ENCODE assay signal across 10 cellular contexts in genomic region chr17:67830440-67830839, GRCh38. TPM values are rescaled to one million over a fixed set of nuclear protein-coding genes. Genes with fewer than 3 reads are reported as not detected.
DNase-seq lines count a peak whose midpoint lies in the region; ATAC-seq and TF ChIP-seq lines count a peak whose summit lies in the region.
"Had no signal": no experiment of that assay in that cellular context is flagged by ENCODE, and none has a peak within 500 bp of the region (broad histone marks: within the 10 kb centered on the region; RNA-seq: fewer than 3 reads in every experiment).

No MANE protein-coding gene starts in this region.

- no peak overlapping the region for H3K9ac ChIP-seq in HUES6 (ENCODE audit: low read length)

- H3K4me3 Mint-ChIP-seq in effector memory CD8-positive, alpha-beta T cell, result peak overlapping the region; percentile 17 to 23
- H3K4me3 Mint-ChIP-seq in natural killer cell, result no peak overlapping the region
- H3K4me3 Mint-ChIP-seq: activated T-helper 1 cell treated with anti-CD3 and anti-CD28 coated beads, Interleukin-12 subunit alpha, Interleukin-12 subunit beta, Interleukin-2, Interleukin-4 antibody, amounts not matched to agents 30 ng/mL and 10 ng/mL and 1 ng/mL, durations not matched to agents 14 hours and 24 hours and 36 hours had no signal

- no peaks in the 10 kb centered on the region for H3K36me3 ChIP-seq in HUES6 (ENCODE audit: control insufficient read depth, insufficient read depth, low read length)
- H3K36me3 ChIP-seq in vagina, result no peaks in the 10 kb centered on the region

- H3K36me3 Mint-ChIP-seq in effector memory CD8-positive, alpha-beta T cell (ENCODE audit: insufficient read depth), result peaks cover 20% of the 10 kb centered on the region
- H3K36me3 Mint-ChIP-seq in natural killer cell, result no peaks in the 10 kb centered on the region

- no peak for ATAC-seq in effector memory CD8-positive, alpha-beta T cell (replicated peaks)
- ATAC-seq in natural killer cell (no peak), HG03442 (IDR thresholded peaks at IDR 0.05; ENCODE audit: unreplicated experiment) (no peak)

- no peak for TF ChIP-seq POLR2A in vagina (IDR thresholded peaks at IDR 0.05)

- H3K9me3 Mint-ChIP-seq in effector memory CD8-positive, alpha-beta T cell, result no peaks in the 10 kb centered on the region
- no peaks in the 10 kb centered on the region for H3K9me3 Mint-ChIP-seq in natural killer cell
- H3K9me3 Mint-ChIP-seq: activated T-helper 1 cell treated with anti-CD3 and anti-CD28 coated beads, Interleukin-12 subunit alpha, Interleukin-12 subunit beta, Interleukin-2, Interleukin-4 antibody, amounts not matched to agents 30 ng/mL and 10 ng/mL and 1 ng/mL, durations not matched to agents 14 hours and 24 hours and 36 hours had no signal

- H3K4me1 Mint-ChIP-seq in effector memory CD8-positive, alpha-beta T cell (ENCODE audit: low read depth in 2 of 2), result peaks cover 45 to 68% of the 10 kb centered on the region in 2 donors
- peaks cover 71 to 80% of the 10 kb centered on the region in 2 donors for H3K4me1 Mint-ChIP-seq in natural killer cell

- DNase-seq in DMS 273 treated with DMSO at 0.1 percent for 48 hours (lab: John Stamatoyannopoulos, UW), result peak; percentile 48
- DNase-seq in effector memory CD8-positive, alpha-beta T cell, result no peak
- no peak for DNase-seq in natural killer cell
- DNase-seq in NCI-H526 treated with DMSO at 0.1 percent for 48 hours (lab: John Stamatoyannopoulos, UW), result no peak
- DNase-seq in NCI-H2029 treated with DMSO at 0.1 percent for 48 hours (lab: John Stamatoyannopoulos, UW), result no peak
- DNase-seq in vagina (ENCODE audit: extremely low spot score in 2 of 2), result no peak
- DNase-seq: cortex of kidney had no signal

- H3K27ac ChIP-seq in HUES6 (ENCODE audit: low read depth, low read length) (no peak overlapping the region), vagina (no peak overlapping the region)

- H3K4me3 ChIP-seq in HUES6 (ENCODE audit: low read depth, low read length) (peak overlapping the region; percentile 29), vagina (no peak overlapping the region)

- TF ChIP-seq CTCF in natural killer cell (IDR thresholded peaks at IDR 0.05) (no peak), vagina (IDR thresholded peaks at IDR 0.05) (no peak)

- H3K9me3 ChIP-seq in HUES6 (ENCODE audit: control insufficient read depth, insufficient read depth, low read depth, low read length) (no peaks in the 10 kb centered on the region), vagina (no peaks in the 10 kb centered on the region)

- peak overlapping the region; percentile 11 to 26 for H3K27ac Mint-ChIP-seq in effector memory CD8-positive, alpha-beta T cell
- H3K27ac Mint-ChIP-seq in natural killer cell, result peak overlapping the region; percentile 22 to 47
- H3K27ac Mint-ChIP-seq: activated T-helper 1 cell treated with anti-CD3 and anti-CD28 coated beads, Interleukin-12 subunit alpha, Interleukin-12 subunit beta, Interleukin-2, Interleukin-4 antibody, amounts not matched to agents 30 ng/mL and 10 ng/mL and 1 ng/mL, durations not matched to agents 14 hours and 24 hours and 36 hours had no signal

- H3K27me3 ChIP-seq in HUES6 (ENCODE audit: control insufficient read depth, insufficient read depth, low read length) (no peaks in the 10 kb centered on the region), vagina (no peaks in the 10 kb centered on the region)

- H3K4me1 ChIP-seq in HUES6 (ENCODE audit: control insufficient read depth, insufficient read depth, low read length), result peaks cover 18% of the 10 kb centered on the region
- H3K4me1 ChIP-seq in vagina, result peaks cover 71% of the 10 kb centered on the region

- intact Hi-C loops in natural killer cell (cut with micrococcal nuclease) (no loop called here), vagina (cut with DNase I) (no loop called here)

- H3K27me3 Mint-ChIP-seq in effector memory CD8-positive, alpha-beta T cell, result no peaks in the 10 kb centered on the region
- no peaks in the 10 kb centered on the region for H3K27me3 Mint-ChIP-seq in natural killer cell (ENCODE audit: low read depth in 2 of 2)

RNA-seq across cellular contexts. Expression of gene BPTF, which starts 5.1 kb away (rescaled TPM):
- total RNA-seq in natural killer cell (100 to 1,000 TPM; 168 to 205 (median 193) TPM), vagina (146 TPM)
